2 cellular contexts compared by ENCODE assay signal in genomic region chr3:122629763-122630162, GRCh38.
TF ChIP-seq lines count a peak whose summit lies in the region.

No MANE protein-coding gene starts in this region.

TF ChIP-seq in HepG2, 621 proteins besides CTCF, POLR2A, EP300 and RAD21:
- TF ChIP-seq IRF2 (CRISPR knock-in tag; IDR thresholded peaks at IDR 0.05) = no peak
- TF ChIP-seq THRA (CRISPR knock-in tag; IDR thresholded peaks at IDR 0.05; ENCODE audit: borderline replicate concordance) = no peak
- TF ChIP-seq PRPF4 (IDR thresholded peaks at IDR 0.05; ENCODE audit: low read depth, low read length, poor library complexity, severe bottlenecking) = no peak
- TF ChIP-seq AGO2 (optimal IDR thresholded peaks at IDR 0.05; ENCODE audit: low read depth, low read length) = no peak
- TF ChIP-seq ZNF784 (CRISPR knock-in tag; IDR thresholded peaks at IDR 0.05; ENCODE audit: borderline replicate concordance) = no peak
- no peak for TF ChIP-seq THAP11 (CRISPR knock-in tag; IDR thresholded peaks at IDR 0.05)
- no peak for TF ChIP-seq ZNF460 (CRISPR knock-in tag; IDR thresholded peaks at IDR 0.05; ENCODE audit: borderline replicate concordance)
- TF ChIP-seq ZBTB2 (CRISPR knock-in tag; IDR thresholded peaks at IDR 0.05; ENCODE audit: low read depth) = no peak
- TF ChIP-seq ZNF598 (CRISPR knock-in tag; IDR thresholded peaks at IDR 0.05; ENCODE audit: borderline replicate concordance) = no peak

TF ChIP-seq in HEK293, 187 proteins besides CTCF, POLR2A, EP300 and RAD21:
- TF ChIP-seq ZNF610 (tag by site-specific recombination; IDR thresholded peaks at IDR 0.05; ENCODE audit: borderline replicate concordance) = peak; percentile 88
- TF ChIP-seq RBAK (tag by site-specific recombination; IDR thresholded peaks at IDR 0.05) = no peak
